ENCODE assay signal across 14 cellular contexts in the genomic region with DNA sequence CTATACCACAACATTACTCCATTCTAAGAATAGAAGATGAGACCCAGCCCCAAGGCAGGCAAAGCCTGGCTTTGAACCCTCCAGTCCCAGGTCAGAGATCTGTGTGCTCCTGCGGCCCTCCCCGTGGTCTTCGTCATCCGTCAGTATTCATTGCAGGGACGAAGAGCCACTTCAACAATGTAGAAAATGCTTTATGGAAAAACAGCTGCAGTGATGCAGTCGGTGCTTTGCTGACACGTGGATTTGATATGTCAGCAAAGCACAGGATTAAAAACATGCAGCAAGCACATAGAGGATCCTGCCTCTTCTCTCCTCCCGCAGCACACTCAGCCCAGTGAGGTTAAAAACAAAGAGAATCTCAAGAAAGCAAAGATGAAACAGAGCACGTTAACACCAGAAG.
DNase-seq lines count a peak whose midpoint lies in the region; ATAC-seq and TF ChIP-seq lines count a peak whose summit lies in the region.
"Had no signal": no experiment of that assay in that cellular context is flagged by ENCODE, and none has a peak within 500 bp of the region (broad histone marks: within the 10 kb centered on the region; RNA-seq: fewer than 3 reads in every experiment).

No MANE protein-coding gene starts in this region.

- H3K4me1 ChIP-seq in adipocyte (ENCODE audit: control insufficient read depth, insufficient read depth, low read length) (peaks cover 29% of the 10 kb centered on the region), left lung (peaks cover 4 to 5% of the 10 kb centered on the region in 2 donors), smooth muscle cell (ENCODE audit: low read depth) (no peaks in the 10 kb centered on the region)

- no peaks in the 10 kb centered on the region for H3K36me3 ChIP-seq in adipocyte (ENCODE audit: control insufficient read depth, insufficient read depth, low read length, severe bottlenecking)
- no peaks in the 10 kb centered on the region for H3K36me3 ChIP-seq in left lung
- no peaks in the 10 kb centered on the region for H3K36me3 ChIP-seq in smooth muscle cell (ENCODE audit: low read depth)

- intact Hi-C loops in left lung (cut with DNase I), result no loop called here

- H2AFZ ChIP-seq in smooth muscle cell (ENCODE audit: low read depth), result no peak overlapping the region

- H3K27ac ChIP-seq in left lung (peak overlapping the region in 1 of 2 donors; percentile 49), smooth muscle cell (ENCODE audit: low read depth) (peak overlapping the region; percentile 10)

- H3K79me2 ChIP-seq in smooth muscle cell (ENCODE audit: low read depth), result no peaks in the 10 kb centered on the region

- H3F3A ChIP-seq in smooth muscle cell (ENCODE audit: low read depth), result peaks cover 18% of the 10 kb centered on the region

- H3K9me3 ChIP-seq in adipocyte (ENCODE audit: control insufficient read depth, low read length) (no peaks in the 10 kb centered on the region), left lung (no peaks in the 10 kb centered on the region), smooth muscle cell (replicated peaks; ENCODE audit: low read depth) (no peaks in the 10 kb centered on the region)

- H3K4me3 ChIP-seq in adipocyte (ENCODE audit: low read length), result no peak overlapping the region
- no peak overlapping the region for H3K4me3 ChIP-seq in left lung
- H3K4me3 ChIP-seq in smooth muscle cell, result no peak overlapping the region

- H3K4me2 ChIP-seq in smooth muscle cell, result peak overlapping the region; percentile 25

- DNase-seq in NCI-H1417 (lab: John Stamatoyannopoulos, UW) (peak in 2 of 3 experiments; percentile 32 to 59), NCI-H1417 treated with DMSO at 0.1 percent for 48 hours (lab: John Stamatoyannopoulos, UW) (no peak), adipocyte (ENCODE audit: low read depth) (peak; percentile 59), left lung (no peak), smooth muscle cell (lab: John Stamatoyannopoulos, UW; ENCODE audit: unreplicated experiment) (no peak), NOMO-1 treated with DMSO at 0.1 percent for 48 hours (lab: John Stamatoyannopoulos, UW; ENCODE audit: unreplicated experiment) (no peak), NAMALWA (ENCODE audit: low spot score) (no peak)
- DNase-seq: activated CD4-positive, CD25-positive, alpha-beta regulatory T cell; amygdala; H9; Kasumi-1; naive B cell; Right ventricle myocardium superior had no signal

- TF ChIP-seq CTCF in left lung (IDR thresholded peaks at IDR 0.05) (no peak), smooth muscle cell (IDR thresholded peaks at IDR 0.05; ENCODE audit: borderline replicate concordance, insufficient read depth, poor library complexity, severe bottlenecking) (no peak)

- no peaks in the 10 kb centered on the region for H4K20me1 ChIP-seq in smooth muscle cell (ENCODE audit: low read depth)

- H3K27me3 ChIP-seq in adipocyte (replicated peaks; ENCODE audit: control insufficient read depth, insufficient read depth, low read length) (no peaks in the 10 kb centered on the region), left lung (no peaks in the 10 kb centered on the region), smooth muscle cell (ENCODE audit: low read depth) (no peaks in the 10 kb centered on the region)

- H3K9ac ChIP-seq in adipocyte (ENCODE audit: low read length) (no peak overlapping the region), smooth muscle cell (ENCODE audit: low read depth) (no peak overlapping the region)

- ATAC-seq in left lung (peak; percentile 65), HG03108 (IDR thresholded peaks at IDR 0.05; ENCODE audit: unreplicated experiment) (no peak)

- WGBS in smooth muscle cell (ENCODE audit: low lambda C conversion rate), result 25% methylated on average over 9 of the region's 9 CpGs

Comparison
In these comparisons a context has a peak if more than half of its experiments do, and no peak if none do; other contexts are left out.
1. DNase-seq: peak in NCI-H1417 (2 of 3) and adipocyte (single experiment); none in NCI-H1417 treated with DMSO at 0.1 percent for 48 hours (single experiment), left lung (0 of 2), smooth muscle cell (single experiment), NOMO-1 treated with DMSO at 0.1 percent for 48 hours (single experiment) and NAMALWA (single experiment).